In the genomic region with DNA sequence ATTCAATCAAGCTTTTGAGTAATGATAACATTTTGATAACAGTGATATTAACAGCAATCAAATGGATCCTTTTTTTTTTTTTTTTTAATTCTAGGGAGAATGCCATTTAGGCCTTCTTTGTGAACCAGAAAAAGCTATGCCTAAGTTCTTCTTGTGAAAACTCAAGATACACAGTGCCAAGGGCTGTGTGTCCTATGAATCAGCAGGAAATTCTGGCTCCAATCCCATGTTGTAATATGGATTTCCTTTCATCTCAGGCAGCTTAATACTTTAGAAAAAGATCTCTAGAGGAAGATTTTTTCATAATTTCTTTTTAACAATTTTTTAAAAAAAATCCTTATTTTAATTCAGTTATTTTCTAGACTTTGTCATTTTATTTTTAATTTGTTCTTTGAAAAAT, we compare ENCODE assay signal across 20 cellular contexts.
A peak's percentile ranks its signal among the peaks of the same experiment; 100 is the strongest.
DNase-seq lines count a peak whose midpoint lies in the region; ATAC-seq, FAIRE-seq and TF ChIP-seq lines count a peak whose summit lies in the region.
"Had no signal": no experiment of that assay in that cellular context is flagged by ENCODE, and none has a peak within 500 bp of the region (broad histone marks: within the 10 kb centered on the region; RNA-seq: fewer than 3 reads in every experiment).

No MANE protein-coding gene starts in this region.

- no peak for TF ChIP-seq CTCF in epithelial cell of esophagus (IDR thresholded peaks at IDR 0.05; ENCODE audit: insufficient read depth, low read depth, low read length, missing control alignments)

- in situ Hi-C loops in KBM-7 (cut with MboI; ENCODE audit: low pct_unique_long_range_greater_than_20kb, low sequenced_read_pairs): loop anchor here (25.0 kb wide), 1 partner anchor 229 kb away; no protein-coding TSS in a partner anchor

- no peak for ATAC-seq in HG02852 (IDR thresholded peaks at IDR 0.05; ENCODE audit: unreplicated experiment)
- ATAC-seq in left colon: no peak
- ATAC-seq: left lobe of liver; stimulated activated memory B cell treated with anti-CD40 and anti-IgM and Interleukin-4, amounts not matched to agents 10 μg/mL and 1 μg/mL and 100 μg/mL, for 72 hours had no signal

- FAIRE-seq in RCC 7860 (lab: Jason Lieb, UNC): peak; percentile 80

- DNase-seq in EL: peak; percentile 70
- peak; percentile 29 for DNase-seq in RCC 7860 (ENCODE audit: low spot score)
- DNase-seq in epithelial cell of esophagus (ENCODE audit: low read depth): peak; percentile 66
- peak; percentile 16 for DNase-seq in pons (ENCODE audit: low spot score)
- no peak for DNase-seq in substantia nigra (lab: John Stamatoyannopoulos, UW)
- no peak for DNase-seq in KBM-7
- no peak for DNase-seq in left colon
- DNase-seq: activated CD4-positive, alpha-beta memory T cell treated with anti-CD3 and anti-CD28 coated beads for 36 hours; activated naive CD8-positive, alpha-beta T cell treated with anti-CD3 and anti-CD28 coated beads for 36 hours; activated T-cell treated with anti-CD3 and anti-CD28 coated beads, Interleukin-2, amount 50 U/mL, for 48 hours; Calu3; cerebellar nuclear complex; KG1; NCI-H1436 treated with DMSO at 0.1 percent for 48 hours; NCI-H345; upper lobe of left lung had no signal

- H3K27ac ChIP-seq in substantia nigra (ENCODE audit: low read depth, low read length, poor library complexity, severe bottlenecking): no peak overlapping the region
- H3K27ac ChIP-seq: hepatocyte, upper lobe of left lung had no signal

- intact Hi-C loops in left colon (cut with DNase I, micrococcal nuclease): no loop called here

- no peak overlapping the region for H3K4me3 ChIP-seq in epithelial cell of esophagus (ENCODE audit: low read length)
- H3K4me3 ChIP-seq: hepatocyte, upper lobe of left lung had no signal

Comparison
In these comparisons a context has a peak if more than half of its experiments do, and no peak if none do; other contexts are left out.
1. DNase-seq: peak in EL (single experiment), RCC 7860 (single experiment), epithelial cell of esophagus (single experiment) and pons (single experiment); none in substantia nigra (0 of 49), KBM-7 (single experiment) and left colon (0 of 2).